Comparison of ENCODE assay signal across 14 cellular contexts in the genomic region with DNA sequence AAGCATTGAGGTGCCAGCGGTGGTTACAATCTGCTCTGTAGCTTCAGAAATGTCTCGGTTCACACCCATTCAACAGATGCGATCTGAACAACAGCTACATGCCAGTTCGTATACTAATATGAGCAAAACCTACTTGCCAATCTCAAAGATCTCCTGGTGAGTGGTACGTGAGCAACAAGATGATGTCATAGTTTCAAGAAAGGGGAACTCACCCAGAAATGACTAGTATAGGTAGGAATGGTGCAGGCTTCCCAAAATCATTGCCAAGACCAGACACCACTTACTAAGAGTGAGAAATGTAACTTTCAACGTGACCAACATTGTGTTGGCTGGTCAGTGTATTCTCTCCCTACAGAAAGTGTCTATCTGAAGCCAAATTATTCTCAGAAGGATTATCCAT. TPM values are rescaled to one million over a fixed set of nuclear protein-coding genes. Genes with fewer than 3 reads are reported as not detected.
DNase-seq lines count a peak whose midpoint lies in the region; ATAC-seq, FAIRE-seq and TF ChIP-seq lines count a peak whose summit lies in the region.
"Had no signal": no experiment of that assay in that cellular context is flagged by ENCODE, and none has a peak within 500 bp of the region (broad histone marks: within the 10 kb centered on the region; RNA-seq: fewer than 3 reads in every experiment).

No MANE protein-coding gene starts in this region.

- no peak overlapping the region for H2BK5ac ChIP-seq in mesendoderm (ENCODE audit: low read length)

- no peak overlapping the region for H2BK15ac ChIP-seq in mesendoderm (replicated peaks; ENCODE audit: low read depth)

- H3K9me3 ChIP-seq in GM12878 (replicated peaks; ENCODE audit: control insufficient read depth, insufficient read depth, low read length): no peaks in the 10 kb centered on the region
- no peaks in the 10 kb centered on the region for H3K9me3 ChIP-seq in tibial artery
- no peaks in the 10 kb centered on the region for H3K9me3 ChIP-seq in uterus
- H3K9me3 ChIP-seq: heart right ventricle, mucosa of descending colon, upper lobe of left lung had no signal

- TF ChIP-seq RAD21 in GM12878 (IDR thresholded peaks at IDR 0.05; ENCODE audit: insufficient read depth, low read depth, low read length): no peak

- no peak overlapping the region for H3K23ac ChIP-seq in mesendoderm (ENCODE audit: low read length)

- DNase-seq in ELR (ENCODE audit: low read depth): peak; percentile 89
- no peak for DNase-seq in GM12878 (ENCODE audit: low read depth, low spot score)
- peak; percentile 62 for DNase-seq in kidney glomerular epithelial cell (lab: John Stamatoyannopoulos, UW)
- no peak for DNase-seq in tibial artery
- DNase-seq in uterus: no peak
- no peak for DNase-seq in T-helper 2 cell
- no peak for DNase-seq in mesendoderm
- DNase-seq: activated effector memory CD4-positive, alpha-beta T cell treated with anti-CD3 and anti-CD28 coated beads, Interleukin-2, amount 50 U/mL, for 16 hours; heart right ventricle; mucosa of descending colon; NCI-H526; upper lobe of left lung had no signal

- no peaks in the 10 kb centered on the region for H3K79me1 ChIP-seq in mesendoderm (ENCODE audit: low read length)

- TF ChIP-seq EP300 in GM12878 (IDR thresholded peaks at IDR 0.05; ENCODE audit: borderline replicate concordance in 1 of 2, control insufficient read depth in 1 of 2, low read depth in 2 of 2, low read length in 2 of 2): no peak

- CTCF ChIA-PET in GM12878 (lab: Yijun Ruan, JAX): no interaction called here

- no peak overlapping the region for H4K5ac ChIP-seq in mesendoderm (ENCODE audit: low read length)

- intact Hi-C loops in GM12878 (cut with micrococcal nuclease; ENCODE audit: unreplicated experiment): no loop called here
- intact Hi-C loops in tibial artery (cut with DNase I; ENCODE audit: low total_unique reads): no loop called here
- intact Hi-C loops in uterus (cut with DNase I; ENCODE audit: low total_unique reads): no loop called here

- in situ Hi-C loops in GM12878 (cut with MboI): no loop called here

- peaks cover 0 to 2% of the 10 kb centered on the region in 2 experiments; a peak in 2 of 4 replicates for H3K27me3 ChIP-seq in GM12878 (replicated peaks in 1 of 2; ENCODE audit: control insufficient read depth in 2 of 2, insufficient read depth in 2 of 2, low read length in 1 of 2)
- H3K27me3 ChIP-seq in tibial artery: no peaks in the 10 kb centered on the region
- H3K27me3 ChIP-seq in uterus: no peaks in the 10 kb centered on the region
- no peaks in the 10 kb centered on the region for H3K27me3 ChIP-seq in mesendoderm (ENCODE audit: insufficient read depth, low read length, poor library complexity)
- H3K27me3 ChIP-seq: heart right ventricle, upper lobe of left lung had no signal

- H2BK120ac ChIP-seq in mesendoderm (ENCODE audit: low read depth, low read length): no peak overlapping the region

- H3K4me1 ChIP-seq in GM12878 (ENCODE audit: control insufficient read depth, insufficient read depth, low read length) (no peaks in the 10 kb centered on the region), tibial artery (peaks cover 0 to 22% (median 12%) of the 10 kb centered on the region in 4 donors), uterus (peaks cover 0 to 9% of the 10 kb centered on the region in 2 donors), mesendoderm (ENCODE audit: control insufficient read depth, low read depth, low read length) (peaks cover 6% of the 10 kb centered on the region)

- no peak overlapping the region for H3K4ac ChIP-seq in mesendoderm (ENCODE audit: low read depth, low read length)

- TF ChIP-seq POLR2A in GM12878 (IDR thresholded peaks at IDR 0.05; ENCODE audit: low read depth, low read length) (no peak), uterus (IDR thresholded peaks at IDR 0.05) (no peak)

- H2AFZ ChIP-seq in GM12878 (ENCODE audit: control insufficient read depth, low read depth, low read length): no peak overlapping the region

- no peak overlapping the region for H2AK5ac ChIP-seq in mesendoderm (ENCODE audit: low read length)

- H3K56ac ChIP-seq in mesendoderm (ENCODE audit: low read length): no peak overlapping the region

- no peak for FAIRE-seq in GM12878 (lab: Jason Lieb, UNC)

- H3K79me2 ChIP-seq in GM12878 (ENCODE audit: control insufficient read depth, insufficient read depth, low read length) (no peaks in the 10 kb centered on the region), mesendoderm (ENCODE audit: control insufficient read depth, insufficient read depth, low read length) (no peaks in the 10 kb centered on the region)

- SMC1A ChIA-PET in GM12878 (lab: Charles Lee; ENCODE audit: uncharacterized antibody, unreplicated experiment): interaction anchor here (0.6 kb wide), 1 partner anchor 309 kb away, joined by 3 read pairs; no protein-coding TSS in a partner anchor

- ATAC-seq in HG03520 (IDR thresholded peaks at IDR 0.05; ENCODE audit: unreplicated experiment) (peak; percentile 39), GM12878 (no peak)
- ATAC-seq: heart right ventricle had no signal

- no peak overlapping the region for H3K18ac ChIP-seq in mesendoderm (ENCODE audit: low read length)

- no peak for TF ChIP-seq CTCF in GM12878 (IDR thresholded peaks at IDR 0.05 in 2 of 3, conservative IDR thresholded peaks at IDR 0.05 in 1 of 3; ENCODE audit: control insufficient read depth in 2 of 3, extremely low read depth in 1 of 3, insufficient read depth in 1 of 3, low read depth in 3 of 3, low read length in 3 of 3)
- TF ChIP-seq CTCF in tibial artery (IDR thresholded peaks at IDR 0.05): no peak
- no peak for TF ChIP-seq CTCF in uterus (IDR thresholded peaks at IDR 0.05)

- H4K20me1 ChIP-seq in GM12878 (ENCODE audit: control insufficient read depth, insufficient read depth): no peaks in the 10 kb centered on the region

- H3K4me3 ChIP-seq in GM12878 (no peak overlapping the region), tibial artery (no peak overlapping the region), uterus (no peak overlapping the region), mesendoderm (ENCODE audit: low read length) (no peak overlapping the region)
- H3K4me3 ChIP-seq: heart right ventricle, mucosa of descending colon, upper lobe of left lung had no signal

- RAD21 ChIA-PET in GM12878 (lab: Charles Lee; ENCODE audit: unreplicated experiment): no interaction called here

- 11% methylated on average over 6 of the region's 6 CpGs for WGBS in GM12878 (ENCODE audit: insufficient coverage, insufficient replicate concordance, low lambda C conversion rate, missing lambda C conversion rate)
- WGBS in mesendoderm (ENCODE audit: extremely low coverage, insufficient coverage, low lambda C conversion rate): no CpG with 5 or more reads among the region's 6 CpGs

- BruUV-seq in GM12878 (replicated peaks; lab: Mats Ljungman, UMichigan): no TSS peak

- POLR2A ChIA-PET in GM12878 (lab: Charles Lee): no interaction called here

- H3K9ac ChIP-seq in GM12878 (ENCODE audit: control insufficient read depth, insufficient read depth, low read length): no peak overlapping the region
- no peak overlapping the region for H3K9ac ChIP-seq in mesendoderm (ENCODE audit: low read length)

- H3K4me2 ChIP-seq in GM12878 (ENCODE audit: control insufficient read depth, insufficient read depth): no peak overlapping the region
- H3K4me2 ChIP-seq in mesendoderm (ENCODE audit: low read length): no peak overlapping the region

- H3K36me3 ChIP-seq in GM12878 (ENCODE audit: control insufficient read depth in 2 of 2, insufficient read depth in 2 of 2, low read length in 1 of 2) (no peaks in the 10 kb centered on the region), tibial artery (no peaks in the 10 kb centered on the region), uterus (no peaks in the 10 kb centered on the region), mesendoderm (ENCODE audit: control insufficient read depth, insufficient read depth, low read length) (no peaks in the 10 kb centered on the region)
- H3K36me3 ChIP-seq: heart right ventricle, upper lobe of left lung had no signal

- no peak overlapping the region for H4K8ac ChIP-seq in mesendoderm (ENCODE audit: low read depth, low read length)

- H3K27ac ChIP-seq in GM12878 (ENCODE audit: control insufficient read depth, insufficient read depth): no peak overlapping the region
- no peak overlapping the region for H3K27ac ChIP-seq in tibial artery
- no peak overlapping the region for H3K27ac ChIP-seq in uterus
- H3K27ac ChIP-seq in mesendoderm (ENCODE audit: low read depth, low read length): no peak overlapping the region
- H3K27ac ChIP-seq: heart right ventricle, upper lobe of left lung had no signal

RNA-seq across cellular contexts. Expression of a gene that starts 31.1 kb away (rescaled TPM):
- 1.2 and 1.3 TPM in 2 replicates for total RNA-seq in GM12878 (2013; cell fraction: nucleolus; rRNA removed)
- total RNA-seq in GM12878 (2014; rRNA removed): not detected in 2 replicates
- not detected in 2 replicates for total RNA-seq in GM12878 (2014; rRNA removed; fragmentation: Illumina TruSeq; extraction: Trizol)
- not detected in 2 replicates for total RNA-seq in GM12878 (2021)
- not detected for polyA plus RNA-seq in GM12878 (2011; ENCODE audit: low read depth)
- not detected in 2 replicates for polyA plus RNA-seq in GM12878 (2011; rRNA removed)
- polyA plus RNA-seq in GM12878 (2011; cell fraction: cytosol; rRNA removed): not detected in 2 replicates
- not detected in 2 replicates for polyA plus RNA-seq in GM12878 (2011; cell fraction: nucleus; rRNA removed)
- polyA plus RNA-seq in GM12878 (2012): not detected in 2 replicates
- not detected in 2 replicates for polyA plus RNA-seq in GM12878 (2014; fragmentation: Illumina TruSeq; extraction: Trizol)
- not detected for polyA plus RNA-seq in GM12878 (2014; fragmentation: Nextera tagmentation; extraction: Ambion mirVana)
- polyA plus RNA-seq in GM12878 (2014; rRNA removed): not detected in 2 replicates
- polyA plus RNA-seq in GM12878 (2016; fragmentation: Nextera tagmentation; extraction: Ambion mirVana): not detected
- polyA minus RNA-seq in GM12878 (2011; rRNA and poly(A)+ RNA removed): 0.29 TPM in 1 of 2 replicates, not detected in the other
- not detected in 2 replicates for polyA minus RNA-seq in GM12878 (2011; cell fraction: cytosol; rRNA and poly(A)+ RNA removed)
- 0.24 TPM in 1 of 2 replicates, not detected in the other for polyA minus RNA-seq in GM12878 (2011; cell fraction: nucleus; rRNA and poly(A)+ RNA removed)
- not detected for total RNA-seq in uterus
- not detected for polyA plus RNA-seq in mesendoderm (2013, experiment 1 of 2)
- not detected for polyA plus RNA-seq in mesendoderm (2013, experiment 2 of 2)
- total RNA-seq: chondrocyte, heart right ventricle, mucosa of descending colon, upper lobe of left lung had no signal
- polyA plus RNA-seq: heart right ventricle had no signal

RNA-seq across cellular contexts. Expression of a gene that starts 38.1 kb away (rescaled TPM):
- total RNA-seq in GM12878 (2013; cell fraction: nucleolus; rRNA removed): 0.63 and 1.3 TPM in 2 replicates
- total RNA-seq in GM12878 (2014; rRNA removed) (not detected in 2 replicates), GM12878 (2014; rRNA removed; fragmentation: Illumina TruSeq; extraction: Trizol) (not detected in 2 replicates), GM12878 (2021) (not detected in 2 replicates), uterus (not detected)
- polyA plus RNA-seq in GM12878 (2011; ENCODE audit: low read depth): not detected
- polyA plus RNA-seq in GM12878 (2011; rRNA removed) (not detected in 2 replicates), GM12878 (2014; fragmentation: Illumina TruSeq; extraction: Trizol) (not detected in 2 replicates), GM12878 (2014; fragmentation: Nextera tagmentation; extraction: Ambion mirVana) (not detected), GM12878 (2014; rRNA removed) (not detected in 2 replicates), GM12878 (2016; fragmentation: Nextera tagmentation; extraction: Ambion mirVana) (not detected)
- polyA plus RNA-seq in GM12878 (2011; cell fraction: cytosol; rRNA removed): not detected in 2 replicates
- 0.06 and 0.21 TPM in 2 replicates for polyA plus RNA-seq in GM12878 (2011; cell fraction: nucleus; rRNA removed)
- not detected in 2 replicates for polyA plus RNA-seq in GM12878 (2012)
- polyA minus RNA-seq in GM12878 (2011; rRNA and poly(A)+ RNA removed): 0.77 and 0.88 TPM in 2 replicates
- polyA minus RNA-seq in GM12878 (2011; cell fraction: cytosol; rRNA and poly(A)+ RNA removed): not detected in 2 replicates
- polyA minus RNA-seq in GM12878 (2011; cell fraction: nucleus; rRNA and poly(A)+ RNA removed): 0.77 and 0.97 TPM in 2 replicates
- polyA plus RNA-seq in mesendoderm (2013, experiment 1 of 2): not detected
- polyA plus RNA-seq in mesendoderm (2013, experiment 2 of 2): not detected
- total RNA-seq: chondrocyte, heart right ventricle, mucosa of descending colon, upper lobe of left lung had no signal
- polyA plus RNA-seq: heart right ventricle had no signal

Comparison
In these comparisons a context has a peak if more than half of its experiments do, and no peak if none do; other contexts are left out.
1. DNase-seq: peak in ELR (single experiment) and kidney glomerular epithelial cell (single experiment); none in GM12878 (single experiment), tibial artery (0 of 2), uterus (0 of 2), T-helper 2 cell (0 of 5) and mesendoderm (single experiment).